Comparison of ENCODE assay signal across 12 cellular contexts in genomic region chr4:38503689-38504395, GRCh38.
DNase-seq lines count a peak whose midpoint lies in the region; ATAC-seq and TF ChIP-seq lines count a peak whose summit lies in the region.
"Had no signal": no experiment of that assay in that cellular context is flagged by ENCODE, and none has a peak within 500 bp of the region (broad histone marks: within the 10 kb centered on the region; RNA-seq: fewer than 3 reads in every experiment).

No MANE protein-coding gene starts in this region.

- intact Hi-C loops in posterior vena cava (cut with DNase I): no loop called here

- DNase-seq in GM10248 (ENCODE audit: extremely low spot score) (peak; percentile 60), GM19240 (ENCODE audit: insufficient read length, low spot score) (peak; percentile 20), NCI-H524 (lab: John Stamatoyannopoulos, UW) (no peak), posterior vena cava (ENCODE audit: low spot score) (no peak), NCI-H510A treated with DMSO at 0.1 percent for 48 hours (lab: John Stamatoyannopoulos, UW) (no peak), type B pancreatic cell (ENCODE audit: extremely low spot score, unreplicated experiment) (no peak)
- DNase-seq: GM23248, MV-4-11, thyroid gland had no signal

- no peaks in the 10 kb centered on the region for H3K27me3 Mint-ChIP-seq in type B pancreatic cell

- no peaks in the 10 kb centered on the region for H3K9me3 Mint-ChIP-seq in type B pancreatic cell
- H3K9me3 Mint-ChIP-seq: neural crest cell had no signal

- POLR2A ChIA-PET in GM10248 (lab: Yijun Ruan, JAX): interaction anchor here (0.7 kb wide), 1 partner anchor 194 kb away, joined by 5 read pairs; no protein-coding TSS in a partner anchor

- CTCF ChIA-PET in GM10248 (lab: Yijun Ruan, JAX): interaction anchor here (0.7 to 2.0 kb wide), 5 partner anchors 9 to 435 kb away, joined by 3 to 7 read pairs (median 3); no protein-coding TSS in a partner anchor

- H3K36me3 Mint-ChIP-seq in type B pancreatic cell: no peaks in the 10 kb centered on the region

- TF ChIP-seq CTCF in GM10248 (IDR thresholded peaks at IDR 0.05; ENCODE audit: control extremely low read depth, extremely low read depth, low read depth, missing control alignments): no peak
- TF ChIP-seq CTCF in type B pancreatic cell (conservative IDR thresholded peaks at IDR 0.05): no peak

- H3K4me1 Mint-ChIP-seq in type B pancreatic cell (ENCODE audit: unreplicated experiment): no peaks in the 10 kb centered on the region
- H3K4me1 Mint-ChIP-seq: neural crest cell had no signal

- ATAC-seq in HG02763 (IDR thresholded peaks at IDR 0.05; ENCODE audit: unreplicated experiment) (peak; percentile 85), HG03521 (IDR thresholded peaks at IDR 0.05; ENCODE audit: unreplicated experiment) (peak; percentile 85)

- H3K4me3 Mint-ChIP-seq in type B pancreatic cell: no peak overlapping the region
- H3K4me3 Mint-ChIP-seq: neural crest cell had no signal

- H3K27ac Mint-ChIP-seq in type B pancreatic cell: no peak overlapping the region

Comparison
In these comparisons a context has a peak if more than half of its experiments do, and no peak if none do; other contexts are left out.
1. DNase-seq: peak in GM10248 (single experiment) and GM19240 (single experiment); none in NCI-H524 (0 of 2), posterior vena cava (single experiment), NCI-H510A treated with DMSO at 0.1 percent for 48 hours (single experiment) and type B pancreatic cell (single experiment).